17 cellular contexts compared by ENCODE assay signal in genomic region chr6:3987576-3987975, GRCh38.
A peak's percentile ranks its signal among the peaks of the same experiment; 100 is the strongest.
DNase-seq lines count a peak whose midpoint lies in the region; ATAC-seq and TF ChIP-seq lines count a peak whose summit lies in the region.
"Had no signal": no experiment of that assay in that cellular context is flagged by ENCODE, and none has a peak within 500 bp of the region (broad histone marks: within the 10 kb centered on the region; RNA-seq: fewer than 3 reads in every experiment).

No MANE protein-coding gene starts in this region.

- ATAC-seq in HG03139 (IDR thresholded peaks at IDR 0.05; ENCODE audit: unreplicated experiment), result no peak
- ATAC-seq in GM19324 (IDR thresholded peaks at IDR 0.05; ENCODE audit: low FRiP score, unreplicated experiment), result no peak
- ATAC-seq: GM12878, K562, PC-3 had no signal

- CTCF ChIA-PET in Calu3 (lab: Charles Lee), result no interaction called here

- DNase-seq in Calu3 (no peak), HFFc6 (no peak), endothelial cell (ENCODE audit: low spot score) (no peak), neural crest cell (ENCODE audit: low read depth, low spot score) (no peak), nucleus accumbens (lab: John Stamatoyannopoulos, UW) (no peak)
- DNase-seq: BE2C; CD4-positive, alpha-beta T cell; DND-41; GM23248; NCI-H187; NCI-H510A; NCI-H774; PC-3 had no signal

- H3K4me1 Mint-ChIP-seq in Calu3 (ENCODE audit: low read depth, unreplicated experiment) (peaks cover 40% of the 10 kb centered on the region), HFFc6 (ENCODE audit: low read depth) (peaks cover 30% of the 10 kb centered on the region), endothelial cell (ENCODE audit: unreplicated experiment) (peaks cover 40% of the 10 kb centered on the region), neural crest cell (peaks cover 27% of the 10 kb centered on the region)

- BruUV-seq in Calu3 (replicated peaks; lab: Mats Ljungman, UMichigan), result no TSS peak

- H3K27me3 Mint-ChIP-seq in Calu3 (ENCODE audit: unreplicated experiment) (no peaks in the 10 kb centered on the region), HFFc6 (ENCODE audit: insufficient read depth) (no peaks in the 10 kb centered on the region), endothelial cell (ENCODE audit: unreplicated experiment) (peaks cover 5% of the 10 kb centered on the region), neural crest cell (ENCODE audit: low read depth) (no peaks in the 10 kb centered on the region)
- H3K27me3 Mint-ChIP-seq: CD4-positive, alpha-beta T cell had no signal

- peak overlapping the region; percentile 65 for H3K27ac Mint-ChIP-seq in Calu3 (ENCODE audit: unreplicated experiment)
- peak overlapping the region; percentile 38; the same call in 1 of the 2 replicates for H3K27ac Mint-ChIP-seq in HFFc6
- peak overlapping the region; percentile 5 for H3K27ac Mint-ChIP-seq in endothelial cell (ENCODE audit: unreplicated experiment)
- H3K27ac Mint-ChIP-seq in neural crest cell (ENCODE audit: unreplicated experiment), result peak overlapping the region; percentile 3
- H3K27ac Mint-ChIP-seq: CD4-positive, alpha-beta T cell had no signal

- intact Hi-C loops in Calu3 (cut with micrococcal nuclease; ENCODE audit: unreplicated experiment), result no loop called here

- TF ChIP-seq CTCF in Calu3 (IDR thresholded peaks at IDR 0.05; ENCODE audit: unreplicated experiment) (no peak), HFFc6 (IDR thresholded peaks at IDR 0.05) (no peak), endothelial cell (IDR thresholded peaks at IDR 0.05; ENCODE audit: unreplicated experiment) (no peak), neural crest cell (conservative IDR thresholded peaks at IDR 0.05) (no peak)

- H3K9me3 Mint-ChIP-seq in Calu3 (ENCODE audit: low read depth, unreplicated experiment), result no peaks in the 10 kb centered on the region
- no peaks in the 10 kb centered on the region for H3K9me3 Mint-ChIP-seq in HFFc6
- H3K9me3 Mint-ChIP-seq in endothelial cell (ENCODE audit: unreplicated experiment), result no peaks in the 10 kb centered on the region
- H3K9me3 Mint-ChIP-seq in neural crest cell, result peaks cover 4% of the 10 kb centered on the region
- H3K9me3 Mint-ChIP-seq: CD4-positive, alpha-beta T cell had no signal

- no peak overlapping the region for H3K4me3 Mint-ChIP-seq in Calu3 (ENCODE audit: low read depth, unreplicated experiment)
- no peak overlapping the region for H3K4me3 Mint-ChIP-seq in HFFc6
- H3K4me3 Mint-ChIP-seq in endothelial cell (ENCODE audit: unreplicated experiment), result no peak overlapping the region
- no peak overlapping the region for H3K4me3 Mint-ChIP-seq in neural crest cell
- H3K4me3 Mint-ChIP-seq: CD4-positive, alpha-beta T cell had no signal

- H3K36me3 Mint-ChIP-seq in Calu3 (ENCODE audit: insufficient read depth, unreplicated experiment) (peaks cover 7% of the 10 kb centered on the region), HFFc6 (ENCODE audit: low read depth) (peaks cover 4% of the 10 kb centered on the region; the same call in 1 of the 2 replicates), endothelial cell (ENCODE audit: low read depth, unreplicated experiment) (no peaks in the 10 kb centered on the region), neural crest cell (ENCODE audit: low read depth) (peaks cover 7% of the 10 kb centered on the region)

Comparison
In these comparisons a context has a peak if more than half of its experiments do, and no peak if none do; other contexts are left out.
1. H3K27ac Mint-ChIP-seq: peak in every context shown above with its lines; median percentile 65 in Calu3; 38 in HFFc6; 5 in endothelial cell; 3 in neural crest cell.